16 cellular contexts compared by ENCODE assay signal in the genomic region with DNA sequence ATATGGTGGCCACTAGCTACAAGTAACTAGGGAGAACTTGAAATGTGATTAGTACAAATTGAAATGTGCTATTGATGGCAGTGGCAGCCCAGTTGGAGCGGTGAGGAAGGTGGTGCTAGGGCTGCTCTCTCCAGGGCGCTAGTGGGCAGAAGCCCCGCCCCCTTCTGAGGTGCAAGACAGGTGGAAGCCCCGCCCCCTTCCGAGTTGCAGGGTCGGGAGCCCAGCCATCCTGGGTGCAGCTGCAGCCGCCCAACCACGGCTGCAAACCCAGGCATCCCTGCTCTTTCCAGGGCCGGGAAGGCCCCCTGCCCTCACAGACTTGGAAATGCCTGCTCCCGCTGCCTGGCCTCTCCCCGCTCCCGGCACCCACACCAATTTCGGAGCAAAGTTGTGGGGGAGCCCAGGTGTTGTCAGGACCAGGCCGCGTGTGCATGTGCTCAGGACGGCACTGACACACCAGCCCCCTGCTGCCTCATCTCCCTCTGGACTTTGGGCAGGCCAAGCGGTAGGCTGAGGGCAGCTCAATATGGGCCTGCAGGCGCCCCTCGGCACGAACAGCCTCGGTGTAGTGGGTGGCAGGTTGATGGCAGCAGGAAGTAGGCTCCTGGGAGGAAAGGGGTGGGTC. TPM values are rescaled to one million over a fixed set of nuclear protein-coding genes. Genes with fewer than 3 reads are reported as not detected.
DNase-seq lines count a peak whose midpoint lies in the region; ATAC-seq and TF ChIP-seq lines count a peak whose summit lies in the region.
"Had no signal": no experiment of that assay in that cellular context is flagged by ENCODE, and none has a peak within 500 bp of the region (broad histone marks: within the 10 kb centered on the region; RNA-seq: fewer than 3 reads in every experiment).

No MANE protein-coding gene starts in this region.

- peaks cover 3% of the 10 kb centered on the region for H3K79me1 ChIP-seq in neuronal stem cell (ENCODE audit: low read depth, low read length)

- no peaks in the 10 kb centered on the region for H3K4me1 ChIP-seq in ES-I3 (ENCODE audit: insufficient read depth, low read length)
- no peaks in the 10 kb centered on the region for H3K4me1 ChIP-seq in HCT116 (ENCODE audit: control insufficient read depth in 1 of 2, insufficient read depth in 2 of 2, low read length in 2 of 2)
- no peaks in the 10 kb centered on the region for H3K4me1 ChIP-seq in neuronal stem cell (ENCODE audit: control insufficient read depth in 2 of 2, insufficient read depth in 1 of 2, low read depth in 1 of 2, low read length in 2 of 2)
- no peaks in the 10 kb centered on the region for H3K4me1 ChIP-seq in ascending aorta
- H3K4me1 ChIP-seq: BE2C had no signal

- no peaks in the 10 kb centered on the region for H3K9me3 ChIP-seq in ES-I3 (ENCODE audit: control insufficient read depth, insufficient read depth, low read length)
- no peaks in the 10 kb centered on the region for H3K9me3 ChIP-seq in HCT116 (ENCODE audit: control insufficient read depth in 1 of 2, insufficient read depth in 1 of 2, low read depth in 1 of 2, low read length in 2 of 2)
- no peaks in the 10 kb centered on the region for H3K9me3 ChIP-seq in neuronal stem cell (replicated peaks in 1 of 2; ENCODE audit: control insufficient read depth in 2 of 2, insufficient read depth in 1 of 2, low read depth in 1 of 2, low read length in 2 of 2)
- H3K9me3 ChIP-seq in ascending aorta, result no peaks in the 10 kb centered on the region
- H3K9me3 ChIP-seq: BE2C had no signal

- H2AFZ ChIP-seq in HCT116 (ENCODE audit: low read depth, low read length, poor library complexity, severe bottlenecking) (no peak overlapping the region), neuronal stem cell (ENCODE audit: low read length) (no peak overlapping the region)

- H3K23ac ChIP-seq in neuronal stem cell (ENCODE audit: low read depth, low read length, poor library complexity), result peak overlapping the region; percentile 80

- H3K27ac ChIP-seq in HCT116 (ENCODE audit: low read depth, low read length) (no peak overlapping the region), neuronal stem cell (replicated peaks; ENCODE audit: low read length) (no peak overlapping the region), ascending aorta (no peak overlapping the region)

- no CpG with 5 or more reads among the region's 21 CpGs for WGBS in neuronal stem cell (ENCODE audit: extremely low coverage in 2 of 2, insufficient read length in 2 of 2, insufficient replicate concordance in 1 of 2), 2 donors

- H2BK12ac ChIP-seq in neuronal stem cell (ENCODE audit: low read length), result no peak overlapping the region

- H3K14ac ChIP-seq in neuronal stem cell (ENCODE audit: low read length), result no peak overlapping the region

- H3K27ac Mint-ChIP-seq in HFFc6, result no peak overlapping the region

- H3K36me3 ChIP-seq in ES-I3 (ENCODE audit: insufficient read depth, low read length) (no peaks in the 10 kb centered on the region), HCT116 (ENCODE audit: control insufficient read depth in 1 of 2, insufficient read depth in 2 of 2, low read length in 2 of 2) (peaks cover 0 to 10% of the 10 kb centered on the region in 2 experiments; a peak in 2 of 4 replicates), neuronal stem cell (replicated peaks in 1 of 2; ENCODE audit: control insufficient read depth in 2 of 2, insufficient read depth in 2 of 2, low read length in 2 of 2) (peaks cover 0 to 37% of the 10 kb centered on the region in 2 donors), ascending aorta (peaks cover 0 to 6% of the 10 kb centered on the region in 2 donors)

- peaks cover 42% of the 10 kb centered on the region for H3K79me2 ChIP-seq in HCT116 (ENCODE audit: insufficient read depth, low read length)

- H2BK15ac ChIP-seq in neuronal stem cell (ENCODE audit: low read length), result no peak overlapping the region

- RAD21 ChIA-PET in HCT116 (lab: Charles Lee; ENCODE audit: low non-redundant PET in 1 of 2, low total read pairs in 2 of 2, uncharacterized antibody in 2 of 2, unreplicated experiment in 2 of 2), result no interaction called here

- BruUV-seq in HCT116 (replicated peaks; lab: Mats Ljungman, UMichigan), result no TSS peak

- H3K18ac ChIP-seq in neuronal stem cell (ENCODE audit: low read length), result no peak overlapping the region

- H3K27me3 ChIP-seq in HCT116 (ENCODE audit: insufficient read depth, low read length) (no peaks in the 10 kb centered on the region), neuronal stem cell (ENCODE audit: control insufficient read depth in 3 of 3, insufficient read depth in 3 of 3, low read depth in 1 of 3, low read length in 3 of 3) (no peaks in the 10 kb centered on the region), ascending aorta (no peaks in the 10 kb centered on the region)
- H3K27me3 ChIP-seq: BE2C had no signal

- CTCF ChIA-PET in HCT116 (lab: Charles Lee), result no interaction called here

- no peak overlapping the region for H2BK120ac ChIP-seq in neuronal stem cell (ENCODE audit: low read depth, low read length)

- H2AK5ac ChIP-seq in neuronal stem cell (ENCODE audit: low read depth, low read length), result peak overlapping the region; percentile 68

- H4K8ac ChIP-seq in neuronal stem cell (ENCODE audit: low read depth, low read length), result peak overlapping the region; percentile 17

- intact Hi-C loops in HCT116 (cut with micrococcal nuclease), result no loop called here
- intact Hi-C loops in ascending aorta (cut with DNase I), result no loop called here

- no peak overlapping the region for H3K4me3 Mint-ChIP-seq in HFFc6
- H3K4me3 Mint-ChIP-seq: CD4-positive, alpha-beta memory T cell had no signal

- TF ChIP-seq CTCF in HCT116 (IDR thresholded peaks at IDR 0.05 in 2 of 3, conservative IDR thresholded peaks at IDR 0.05 in 1 of 3; ENCODE audit: borderline replicate concordance in 1 of 3, insufficient read depth in 1 of 3, low read depth in 2 of 3, low read length in 2 of 3) (no peak), ascending aorta (IDR thresholded peaks at IDR 0.05) (no peak), HFFc6 (IDR thresholded peaks at IDR 0.05) (no peak)

- TF ChIP-seq POLR2A in HCT116 (IDR thresholded peaks at IDR 0.05; ENCODE audit: borderline replicate concordance, extremely low read depth, insufficient read depth, insufficient read length), result no peak

- no peak overlapping the region for H3K4ac ChIP-seq in neuronal stem cell (ENCODE audit: low read length)

- H4K20me1 ChIP-seq in HCT116 (ENCODE audit: insufficient read depth), result no peaks in the 10 kb centered on the region

- 0 out of 2 replicates have a peak, but pooled peaks cover 6% of the 10 kb centered on the region for H3K4me1 Mint-ChIP-seq in HFFc6 (ENCODE audit: low read depth)

- H2BK5ac ChIP-seq in neuronal stem cell (ENCODE audit: low read length), result no peak overlapping the region

- H3K9me2 ChIP-seq in HCT116 (ENCODE audit: insufficient read depth), result no peaks in the 10 kb centered on the region

- peak overlapping the region; percentile 53; the same call in 1 of the 2 replicates for H3K9ac ChIP-seq in ES-I3 (ENCODE audit: low read depth, low read length)
- H3K9ac ChIP-seq in HCT116 (ENCODE audit: low read length), result no peak overlapping the region
- H3K9ac ChIP-seq in neuronal stem cell (ENCODE audit: low read depth, low read length, poor library complexity), result no peak overlapping the region

- DNase-seq in HCT116 (ENCODE audit: low read depth, low spot score), result no peak
- DNase-seq in neuronal stem cell (ENCODE audit: low spot score), result no peak
- no peak for DNase-seq in ascending aorta (ENCODE audit: low spot score in 2 of 2)
- DNase-seq in HFFc6, result no peak
- no peak for DNase-seq in cerebellar nuclear complex (lab: John Stamatoyannopoulos, UW)
- DNase-seq: BE2C; CD4-positive, alpha-beta memory T cell; EL; MM.1S; NCI-H1105 treated with DMSO at 0.1 percent for 48 hours; NCI-H1930; NCI-H510A treated with DMSO at 0.1 percent for 48 hours; SHP77 had no signal

- no peaks in the 10 kb centered on the region for H3K27me3 Mint-ChIP-seq in HFFc6 (ENCODE audit: insufficient read depth)
- H3K27me3 Mint-ChIP-seq: CD4-positive, alpha-beta memory T cell had no signal

- H3K4me3 ChIP-seq in HCT116 (replicated peaks in 1 of 2; ENCODE audit: low read depth in 1 of 2, low read length in 2 of 2), result no peak overlapping the region
- peak overlapping the region in 1 of 2 donors; percentile 61 for H3K4me3 ChIP-seq in neuronal stem cell (ENCODE audit: low read length in 2 of 2)
- H3K4me3 ChIP-seq in ascending aorta, result no peak overlapping the region

- H3K9me3 Mint-ChIP-seq in HFFc6, result no peaks in the 10 kb centered on the region
- H3K9me3 Mint-ChIP-seq: CD4-positive, alpha-beta memory T cell had no signal

- H3K4me2 ChIP-seq in HCT116 (ENCODE audit: low read length) (no peak overlapping the region), neuronal stem cell (ENCODE audit: insufficient read depth, low read length, poor library complexity, severe bottlenecking) (no peak overlapping the region)

- H4K91ac ChIP-seq in neuronal stem cell (ENCODE audit: low read depth, low read length, poor library complexity), result peak overlapping the region; percentile 39

- H3K36me3 Mint-ChIP-seq in HFFc6 (ENCODE audit: low read depth), result no peaks in the 10 kb centered on the region

- ATAC-seq in HCT116, result peak; percentile 71
- peak; percentile 26 for ATAC-seq in esophagus mucosa
- ATAC-seq: SK-N-SH treated with all-trans-retinoic acid at 6 μM for 48 hours had no signal

- no peak for TF ChIP-seq RAD21 in HCT116 (IDR thresholded peaks at IDR 0.05; ENCODE audit: low read depth)

- POLR2A ChIA-PET in HCT116 (lab: Charles Lee), result no interaction called here

TF ChIP-seq in HCT116, 20 proteins besides CTCF, POLR2A, EP300 and RAD21:
- no peak for TF ChIP-seq TCF7L2 (IDR thresholded peaks at IDR 0.05; ENCODE audit: borderline replicate concordance, extremely low read depth, insufficient read depth, insufficient read length)

RNA-seq across cellular contexts. Expression of gene ATR, which starts 10.0 kb away (rescaled TPM):
- total RNA-seq in HCT116 (2021; ENCODE audit: unreplicated experiment) (24.7 TPM), esophagus mucosa (15.5 TPM), ascending aorta (8.3 TPM)
- polyA plus RNA-seq in HCT116 (2012), result 4.2 and 7.2 TPM in 2 replicates
- 10.3 TPM for polyA plus RNA-seq in neuronal stem cell (2013, experiment 1 of 2)
- 10.8 TPM for polyA plus RNA-seq in neuronal stem cell (2013, experiment 2 of 2)
- total RNA-seq in HFFc6 (2021; fragmentation: NEBNext Ultra II Directional; extraction: Animal tissue kit (Norgen Biotek cat#: 25700)), result 10 to 100 TPM; 23.3 to 25.6 (median 24.3) TPM

RNA-seq across cellular contexts. Expression of gene PLS1, which starts 27.7 kb away (rescaled TPM):
- total RNA-seq in HCT116 (2021; ENCODE audit: unreplicated experiment), result 38.8 TPM
- 15.7 and 20.5 TPM in 2 replicates for polyA plus RNA-seq in HCT116 (2012)
- total RNA-seq in esophagus mucosa, result 12.5 TPM
- polyA plus RNA-seq in neuronal stem cell (2013, experiment 1 of 2), result 6.4 TPM
- 6.5 TPM for polyA plus RNA-seq in neuronal stem cell (2013, experiment 2 of 2)
- total RNA-seq in ascending aorta, result 1.8 TPM
- 1 to 10 TPM in 4 of 6 experiments, under 1 TPM in 2; 0.64 to 1.4 (median 1.2) TPM for total RNA-seq in HFFc6 (2021; fragmentation: NEBNext Ultra II Directional; extraction: Animal tissue kit (Norgen Biotek cat#: 25700))
